ENCODE assay signal across 9 cellular contexts in genomic region chr3:32443471-32443870, GRCh38. TPM values are rescaled to one million over a fixed set of nuclear protein-coding genes. Genes with fewer than 3 reads are reported as not detected.
DNase-seq lines count a peak whose midpoint lies in the region; ATAC-seq and TF ChIP-seq lines count a peak whose summit lies in the region.
"Had no signal": no experiment of that assay in that cellular context is flagged by ENCODE, and none has a peak within 500 bp of the region (broad histone marks: within the 10 kb centered on the region; RNA-seq: fewer than 3 reads in every experiment).

No MANE protein-coding gene starts in this region.

- H3K27me3 ChIP-seq in GM23248 (replicated peaks; ENCODE audit: insufficient read depth) (no peaks in the 10 kb centered on the region), heart right ventricle (no peaks in the 10 kb centered on the region)

- H3K9me3 ChIP-seq in GM23248 (ENCODE audit: low read depth) (no peaks in the 10 kb centered on the region), heart right ventricle (peaks cover 0 to 4% (median 0%) of the 10 kb centered on the region in 11 donors)

- intact Hi-C loops in heart right ventricle (cut with DNase I), result no loop called here

- peak overlapping the region; percentile 72 for H3K27ac ChIP-seq in GM23248
- H3K27ac ChIP-seq in heart right ventricle, result no peak overlapping the region
- H3K27ac ChIP-seq: parathyroid adenoma had no signal

- H3K4me3 Mint-ChIP-seq in T-cell, result peak overlapping the region in 1 of 3 donors; percentile 1

- H3K9ac ChIP-seq in GM23248, result no peak overlapping the region
- H3K9ac ChIP-seq: parathyroid adenoma had no signal

- H3K9me3 Mint-ChIP-seq in T-cell, result no peaks in the 10 kb centered on the region

- 0% methylated on average over 1 of the region's 1 CpG for WGBS in GM23248 (ENCODE audit: low coverage in 1 of 2, low lambda C conversion rate in 2 of 2, missing lambda C conversion rate in 2 of 2), 2 experiments
- WGBS in heart right ventricle, 2 donors, result 51 to 81% methylated on average over 1 of the region's 1 CpG

- H3K36me3 ChIP-seq in GM23248 (ENCODE audit: low read depth) (no peaks in the 10 kb centered on the region), heart right ventricle (peaks cover 0 to 14% (median 0%) of the 10 kb centered on the region in 9 donors)

- DNase-seq in GM23248 (peak; percentile 86), T-cell (no peak), dermis microvascular lymphatic vessel endothelial cell (ENCODE audit: low read depth in 2 of 2) (peak; percentile 81 to 95), pulmonary artery endothelial cell (ENCODE audit: low read depth, low spot score) (peak; percentile 79), heart right ventricle (no peak), DMS53 (lab: John Stamatoyannopoulos, UW) (no peak)
- DNase-seq: cortex of kidney had no signal

- in situ Hi-C loops in GM23248 (cut with MboI), result no loop called here

- H3K4me3 ChIP-seq in GM23248 (peak overlapping the region; percentile 10; the same call in 1 of the 2 replicates), heart right ventricle (no peak overlapping the region)

- TF ChIP-seq CTCF in heart right ventricle (IDR thresholded peaks at IDR 0.05), result no peak

- POLR2A ChIA-PET in T-cell (lab: Charles Lee), result interaction anchor here in 1 of 2 donors (0.7 kb wide), 1 partner anchor 10 kb away, joined by 3 read pairs; no protein-coding TSS in a partner anchor

- H3K4me1 Mint-ChIP-seq in T-cell, result peaks cover 83 to 90% (median 88%) of the 10 kb centered on the region in 3 donors

- H3F3A ChIP-seq in GM23248 (ENCODE audit: insufficient read depth), result peaks cover 17% of the 10 kb centered on the region

- no peaks in the 10 kb centered on the region for H3K79me2 ChIP-seq in GM23248 (ENCODE audit: insufficient read depth)
- H3K79me2 ChIP-seq: parathyroid adenoma had no signal

- no peak overlapping the region for H2AFZ ChIP-seq in GM23248
- H2AFZ ChIP-seq: parathyroid adenoma had no signal

- H3K4me2 ChIP-seq in GM23248 (ENCODE audit: unreplicated experiment), result peak overlapping the region; percentile 6

- CTCF ChIA-PET in T-cell (lab: Charles Lee), result interaction anchor here (0.7 to 1.5 kb wide), 5 partner anchors 11 to 154 kb away, joined by 3 to 4 read pairs (median 3); no protein-coding TSS in a partner anchor

- peaks cover 66% of the 10 kb centered on the region for H3K36me3 Mint-ChIP-seq in T-cell

- H3K4me1 ChIP-seq in GM23248 (ENCODE audit: insufficient read depth) (peaks cover 25% of the 10 kb centered on the region), heart right ventricle (peaks cover 0 to 31% (median 4%) of the 10 kb centered on the region in 9 donors)
- H3K4me1 ChIP-seq: parathyroid adenoma had no signal

- ATAC-seq in T-cell (replicated peaks in 1 of 4) (peak in 1 of 4 experiments; percentile 40), HG02623 (IDR thresholded peaks at IDR 0.05; ENCODE audit: unreplicated experiment) (no peak), heart right ventricle (no peak)

- no peaks in the 10 kb centered on the region for H3K27me3 Mint-ChIP-seq in T-cell

- no peaks in the 10 kb centered on the region for H3K9me2 ChIP-seq in GM23248 (ENCODE audit: insufficient read depth)

- H3K27ac Mint-ChIP-seq in T-cell, result peak overlapping the region; percentile 77 to 97

- H4K20me1 ChIP-seq in GM23248 (ENCODE audit: insufficient read depth), result no peaks in the 10 kb centered on the region

RNA-seq across cellular contexts. Expression of gene CMTM7, which starts 51.8 kb away (rescaled TPM):
- 6.3 and 7.1 TPM in 2 replicates for total RNA-seq in GM23248 (2014; rRNA removed; shearing (Covaris generic))
- 21.5 and 23.0 TPM in 2 replicates for polyA plus RNA-seq in GM23248 (2016; fragmentation: Nextera tagmentation; extraction: Ambion mirVana)
- 10 to 100 TPM; 40.7 to 56.7 (median 47.8) TPM for total RNA-seq in T-cell
- total RNA-seq in dermis microvascular lymphatic vessel endothelial cell, result 19.8 and 28.1 TPM in 2 replicates
- 12.6 and 12.7 TPM in 2 replicates for total RNA-seq in pulmonary artery endothelial cell
- 1 to 10 TPM; 1.7 to 9.2 (median 2.8) TPM for total RNA-seq in heart right ventricle
- 1 to 10 TPM; 4.5 to 7.2 TPM for polyA plus RNA-seq in heart right ventricle

RNA-seq across cellular contexts. Expression of gene CMTM6, which starts 59.2 kb away (rescaled TPM):
- 91.7 and 104 TPM in 2 replicates for total RNA-seq in GM23248 (2014; rRNA removed; shearing (Covaris generic))
- 78.6 and 82.9 TPM in 2 replicates for polyA plus RNA-seq in GM23248 (2016; fragmentation: Nextera tagmentation; extraction: Ambion mirVana)
- 10 to 100 TPM; 34.8 to 47.6 (median 40.4) TPM for total RNA-seq in T-cell
- total RNA-seq in dermis microvascular lymphatic vessel endothelial cell, result 98.6 and 104 TPM in 2 replicates
- 105 and 138 TPM in 2 replicates for total RNA-seq in pulmonary artery endothelial cell
- total RNA-seq in heart right ventricle, result 10 to 100 TPM in 7 of 10 donors, 1 to 10 TPM in 3; 8.5 to 23.8 (median 11.6) TPM
- polyA plus RNA-seq in heart right ventricle, result 1 to 10 TPM; 8.5 to 9.4 TPM

Comparison
In these comparisons a context has a peak if more than half of its experiments do, and no peak if none do; other contexts are left out.
1. DNase-seq: peak in GM23248 (single experiment), dermis microvascular lymphatic vessel endothelial cell (2 of 2) and pulmonary artery endothelial cell (single experiment); none in T-cell (0 of 34), heart right ventricle (0 of 2) and DMS53 (single experiment).